In the genomic region with DNA sequence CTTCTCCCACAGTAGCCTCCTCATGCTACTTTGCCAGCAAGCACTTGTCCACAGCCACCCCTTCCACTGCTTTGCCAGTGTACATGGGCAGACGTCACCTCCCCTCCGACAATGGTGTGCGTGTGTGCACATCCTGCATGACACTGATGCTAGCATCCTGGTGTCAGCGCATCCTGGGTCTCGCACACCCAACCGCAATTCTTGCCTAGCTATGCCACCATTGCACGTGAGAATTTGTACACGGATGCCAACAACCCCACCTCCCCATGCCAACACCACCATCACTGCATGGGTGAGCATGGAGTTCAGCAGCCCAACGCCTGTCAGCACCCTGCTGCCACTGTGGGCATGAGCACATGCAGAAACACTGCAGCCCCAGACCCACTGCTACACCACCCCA, we compare ENCODE assay signal across 18 cellular contexts.
"Had no signal": no experiment of that assay in that cellular context is flagged by ENCODE, and none has a peak within 500 bp of the region (broad histone marks: within the 10 kb centered on the region; RNA-seq: fewer than 3 reads in every experiment).

No MANE protein-coding gene starts in this region.

- FAIRE-seq: astrocyte had no signal

- DNase-seq: activated CD4-positive, alpha-beta T cell treated with anti-CD3 and anti-CD28 coated beads, Interleukin-2, amount 10 ng/mL, durations not matched to agents 7 days and 5 days; activated CD4-positive, CD25-positive, alpha-beta regulatory T cell; activated CD8-positive, alpha-beta memory T cell treated with anti-CD3 and anti-CD28 coated beads, Interleukin-2, amount 10 ng/mL, durations not matched to agents 7 days and 5 days; activated CD8-positive, alpha-beta T cell treated with anti-CD3 and anti-CD28 coated beads for 36 hours; activated gamma-delta T cell treated with Interleukin-2 at 50 U/mL for 16 hours; activated T-cell treated with anti-CD3 and anti-CD28 coated beads for 4 hours; adrenal gland; colonic mucosa; esophagus squamous epithelium; gastrocnemius medialis; head of caudate nucleus; islet precursor cell; lower lobe of right lung; naive B cell; stimulated activated CD4-positive, alpha-beta T cell treated with anti-CD3 and anti-CD28 coated beads, Interleukin-4, amount 100 ng/mL, for 1 hour; stimulated activated naive CD8-positive, alpha-beta T cell treated with anti-CD3 and anti-CD28 coated beads, Interleukin-15, Interleukin-2, amounts not matched to agents 100 U/mL and 50 U/mL, for 24 hours; T-helper 17 cell had no signal

- ATAC-seq: activated CD8-positive, alpha-beta memory T cell treated with anti-CD3 and anti-CD28 coated beads, Interleukin-2, amount 10 ng/mL, durations not matched to agents 7 days and 5 days; activated CD8-positive, alpha-beta T cell treated with anti-CD3 and anti-CD28 coated beads for 36 hours; gastrocnemius medialis; stimulated activated naive CD8-positive, alpha-beta T cell treated with anti-CD3 and anti-CD28 coated beads, Interleukin-15, Interleukin-2, amounts not matched to agents 100 U/mL and 50 U/mL, for 24 hours; T-helper 17 cell had no signal
